Comparison of ENCODE assay signal across 9 cellular contexts in genomic region chr6:3419624-3420272, GRCh38. TPM values are rescaled to one million over a fixed set of nuclear protein-coding genes. Genes with fewer than 3 reads are reported as not detected.
DNase-seq lines count a peak whose midpoint lies in the region; ATAC-seq, FAIRE-seq and TF ChIP-seq lines count a peak whose summit lies in the region.
"Had no signal": no experiment of that assay in that cellular context is flagged by ENCODE, and none has a peak within 500 bp of the region (broad histone marks: within the 10 kb centered on the region; RNA-seq: fewer than 3 reads in every experiment).

No MANE protein-coding gene starts in this region.

- H3K4me3 ChIP-seq in cardiac fibroblast (replicated peaks in 1 of 2; ENCODE audit: low read depth in 2 of 2, low read length in 2 of 2) (no peak overlapping the region), mucosa of descending colon (no peak overlapping the region)

- intact Hi-C loops in mucosa of descending colon (cut with DNase I, micrococcal nuclease), result no loop called here

- H3K9me3 ChIP-seq in mucosa of descending colon, result no peaks in the 10 kb centered on the region

- no peak for FAIRE-seq in D721Med (lab: Jason Lieb, UNC)
- FAIRE-seq in GM12892 (lab: Jason Lieb, UNC), result no peak

- DNase-seq in DMS79 (lab: John Stamatoyannopoulos, UW) (peak; percentile 3), LHCN-M2 (ENCODE audit: low read depth) (peak; percentile 75), cardiac fibroblast (ENCODE audit: low read depth in 2 of 2) (peak; percentile 45 to 95), mucosa of descending colon (no peak), D721Med (ENCODE audit: insufficient read length, low spot score) (no peak), cerebellar cortex (ENCODE audit: low spot score) (no peak), GM12892 (ENCODE audit: insufficient read length) (no peak), retina (no peak)
- DNase-seq: NCI-H2171 treated with DMSO at 0.1 percent for 48 hours had no signal

- TF ChIP-seq CTCF in cardiac fibroblast (IDR thresholded peaks at IDR 0.05; ENCODE audit: low read depth, low read length), result no peak
- no peak for TF ChIP-seq CTCF in mucosa of descending colon (IDR thresholded peaks at IDR 0.05)
- TF ChIP-seq CTCF in D721Med (IDR thresholded peaks at IDR 0.05; ENCODE audit: insufficient read depth, missing control alignments), result no peak

- no peaks in the 10 kb centered on the region for H3K36me3 ChIP-seq in mucosa of descending colon (ENCODE audit: low read depth)

- peak; percentile 86 for ATAC-seq in mucosa of descending colon

- H3K4me1 ChIP-seq in mucosa of descending colon (ENCODE audit: low read depth), result peaks cover 14% of the 10 kb centered on the region

- no peak for TF ChIP-seq POLR2A in GM12892 (IDR thresholded peaks at IDR 0.05; ENCODE audit: low read depth, low read length)

RNA-seq across cellular contexts. Expression of gene SLC22A23, which starts 37.1 kb away (rescaled TPM):
- total RNA-seq in LHCN-M2 (2014; rRNA removed) (0.77 and 1.6 TPM in 2 replicates), mucosa of descending colon (100 to 1,000 TPM in 1 of 3 donors, 10 to 100 TPM in 2; 61.5 to 160 (median 74.7) TPM)
- 1.3 TPM for polyA plus RNA-seq in LHCN-M2 (2012)
- polyA plus RNA-seq in GM12892 (2012; ENCODE audit: missing spikeins), result 0.87 TPM

Comparison
In these comparisons a context has a peak if more than half of its experiments do, and no peak if none do; other contexts are left out.
1. DNase-seq: peak in DMS79 (single experiment), LHCN-M2 (single experiment) and cardiac fibroblast (2 of 2); none in mucosa of descending colon (0 of 3), D721Med (single experiment), cerebellar cortex (single experiment), GM12892 (single experiment) and retina (single experiment).
2. RNA of gene SLC22A23, which starts 37.1 kb away (total RNA-seq): 61.5 to 160 TPM in mucosa of descending colon; 0.77 to 1.6 TPM in LHCN-M2; every median in the first group is over 10 times any median in the second.